Comparison of ENCODE assay signal across 8 cellular contexts in genomic region chr11:75597636-75598035, GRCh38. TPM values are rescaled to one million over a fixed set of nuclear protein-coding genes. Genes with fewer than 3 reads are reported as not detected.
DNase-seq lines count a peak whose midpoint lies in the region; ATAC-seq, FAIRE-seq and TF ChIP-seq lines count a peak whose summit lies in the region.

No MANE protein-coding gene starts in this region.

- CTCF ChIA-PET in OCI-LY7 (lab: Charles Lee; ENCODE audit: unreplicated experiment) = interaction anchor here (0.6 kb wide), 1 partner anchor 22 kb away, joined by 3 read pairs; no protein-coding TSS in a partner anchor

- TF ChIP-seq CTCF in D721Med (IDR thresholded peaks at IDR 0.05; ENCODE audit: insufficient read depth, missing control alignments) (peak; percentile 72), HL-60 (IDR thresholded peaks at IDR 0.05; ENCODE audit: insufficient read depth, low read length) (peak; percentile 69), OCI-LY7 (conservative IDR thresholded peaks at IDR 0.05; ENCODE audit: low read length) (peak; percentile 84), fibroblast of lung (conservative IDR thresholded peaks at IDR 0.05 in 1 of 2, IDR thresholded peaks at IDR 0.05 in 1 of 2; ENCODE audit: low read depth in 1 of 2, low read length in 2 of 2) (peak; percentile 15 to 71)

- ATAC-seq in GM19328 (IDR thresholded peaks at IDR 0.05; ENCODE audit: unreplicated experiment) (no peak), GM19467 (IDR thresholded peaks at IDR 0.05; ENCODE audit: unreplicated experiment) (no peak)
- ATAC-seq in stimulated activated effector memory CD8-positive, alpha-beta T cell treated with anti-CD3 and anti-CD28 coated beads, Interleukin-12 subunit alpha, Interleukin-12 subunit beta, amount 100 ng/mL, for 72 hours = no peak

- H3K4me3 ChIP-seq in HL-60 (replicated peaks; ENCODE audit: insufficient read depth, low read length) (no peak overlapping the region), OCI-LY7 (ENCODE audit: low read depth, low read length, poor library complexity, severe bottlenecking) (no peak overlapping the region), fibroblast of lung (replicated peaks in 1 of 4; ENCODE audit: control extremely low read depth in 1 of 4, insufficient read depth in 1 of 4, low read depth in 3 of 4, low read length in 4 of 4) (no peak overlapping the region)

- H3K36me3 ChIP-seq in OCI-LY7 (ENCODE audit: insufficient read depth, low read length) = no peaks in the 10 kb centered on the region
- no peaks in the 10 kb centered on the region for H3K36me3 ChIP-seq in fibroblast of lung (ENCODE audit: control insufficient read depth, insufficient read depth, low read length)

- H3K9ac ChIP-seq in fibroblast of lung (ENCODE audit: insufficient read depth, low read length) = no peak overlapping the region

- H3K27me3 ChIP-seq in HL-60 (ENCODE audit: insufficient read depth, poor library complexity, severe bottlenecking) (peaks cover 7% of the 10 kb centered on the region), fibroblast of lung (ENCODE audit: control insufficient read depth, insufficient read depth, low read length) (peaks cover 15% of the 10 kb centered on the region)

- H3K4me1 ChIP-seq in OCI-LY7 (ENCODE audit: insufficient read depth, low read length, poor library complexity, severe bottlenecking) (peaks cover 6% of the 10 kb centered on the region), fibroblast of lung (ENCODE audit: control insufficient read depth, extremely low read depth, insufficient read depth, low read length) (no peaks in the 10 kb centered on the region)

- H3K36me3 Mint-ChIP-seq in stimulated activated effector memory CD8-positive, alpha-beta T cell treated with anti-CD3 and anti-CD28 coated beads, Interleukin-12 subunit alpha, Interleukin-12 subunit beta, amount 100 ng/mL, for 72 hours = no peaks in the 10 kb centered on the region

- H3K27ac ChIP-seq in HL-60 (replicated peaks) (no peak overlapping the region), OCI-LY7 (ENCODE audit: low read depth, low read length, poor library complexity, severe bottlenecking) (no peak overlapping the region), fibroblast of lung (ENCODE audit: insufficient read depth, low read length) (no peak overlapping the region)

- no peak overlapping the region for H3K4me3 Mint-ChIP-seq in stimulated activated effector memory CD8-positive, alpha-beta T cell treated with anti-CD3 and anti-CD28 coated beads, Interleukin-12 subunit alpha, Interleukin-12 subunit beta, amount 100 ng/mL, for 72 hours

- no peaks in the 10 kb centered on the region for H3K9me2 ChIP-seq in OCI-LY7 (ENCODE audit: insufficient read depth, low read length)

- POLR2A ChIA-PET in OCI-LY7 (lab: Charles Lee) = interaction anchor here (0.6 to 1.4 kb wide), 2 partner anchors 10 to 154 kb away, joined by 3 to 5 read pairs; no protein-coding TSS in a partner anchor

- FAIRE-seq in D721Med (lab: Jason Lieb, UNC) = no peak

- H3K4me2 ChIP-seq in OCI-LY7 (ENCODE audit: low read length) (no peak overlapping the region), fibroblast of lung (ENCODE audit: extremely low read depth, insufficient read depth, low read length) (no peak overlapping the region)

- no peak overlapping the region for H2AFZ ChIP-seq in OCI-LY7 (ENCODE audit: low read length)
- no peak overlapping the region for H2AFZ ChIP-seq in fibroblast of lung (ENCODE audit: low read length)

- H3K9me3 ChIP-seq in OCI-LY7 (ENCODE audit: low read length) (no peaks in the 10 kb centered on the region), fibroblast of lung (ENCODE audit: control insufficient read depth, insufficient read depth, low read depth, low read length) (no peaks in the 10 kb centered on the region)

- DNase-seq in D721Med (ENCODE audit: insufficient read length, low spot score) = peak; percentile 58
- DNase-seq in HL-60 (ENCODE audit: low read depth in 1 of 2, low spot score in 1 of 2) = peak in 1 of 2 experiments; percentile 12
- DNase-seq in OCI-LY7 (ENCODE audit: low spot score) = peak; percentile 39
- DNase-seq in fibroblast of lung (ENCODE audit: low read depth in 2 of 2) = no peak
- DNase-seq in stimulated activated effector memory CD8-positive, alpha-beta T cell treated with anti-CD3 and anti-CD28 coated beads, Interleukin-12 subunit alpha, Interleukin-12 subunit beta, amount 100 ng/mL, for 72 hours (ENCODE audit: low spot score in 2 of 2) = no peak
- DNase-seq in stimulated activated naive CD4-positive, alpha-beta T cell (lab: John Stamatoyannopoulos, UW) = no peak

- H3K27ac Mint-ChIP-seq in stimulated activated effector memory CD8-positive, alpha-beta T cell treated with anti-CD3 and anti-CD28 coated beads, Interleukin-12 subunit alpha, Interleukin-12 subunit beta, amount 100 ng/mL, for 72 hours = no peak overlapping the region

- H3K9me3 Mint-ChIP-seq in stimulated activated effector memory CD8-positive, alpha-beta T cell treated with anti-CD3 and anti-CD28 coated beads, Interleukin-12 subunit alpha, Interleukin-12 subunit beta, amount 100 ng/mL, for 72 hours = no peaks in the 10 kb centered on the region

- BruUV-seq in OCI-LY7 (replicated peaks; lab: Mats Ljungman, UMichigan) = no TSS peak

- H4K20me1 ChIP-seq in OCI-LY7 (ENCODE audit: insufficient read depth, low read length) (no peaks in the 10 kb centered on the region), fibroblast of lung (ENCODE audit: control insufficient read depth, extremely low read depth, insufficient read depth, low read length) (no peaks in the 10 kb centered on the region)

- H3K4me1 Mint-ChIP-seq in stimulated activated effector memory CD8-positive, alpha-beta T cell treated with anti-CD3 and anti-CD28 coated beads, Interleukin-12 subunit alpha, Interleukin-12 subunit beta, amount 100 ng/mL, for 72 hours = peaks cover 7% of the 10 kb centered on the region

- intact Hi-C loops in OCI-LY7 (cut with micrococcal nuclease; ENCODE audit: unreplicated experiment) = loop anchor here (5.0 kb wide), 1 partner anchor 170 kb away; the partner anchor contains the start of gene DGAT2

- no peaks in the 10 kb centered on the region for H3K79me2 ChIP-seq in OCI-LY7 (ENCODE audit: insufficient read depth, low read depth, low read length)
- no peaks in the 10 kb centered on the region for H3K79me2 ChIP-seq in fibroblast of lung (ENCODE audit: control insufficient read depth, insufficient read depth, low read length)

RNA-seq across cellular contexts. Expression of gene SERPINH1, which starts 35.6 kb away (rescaled TPM):
- total RNA-seq in OCI-LY7 (2014; rRNA removed; shearing (Covaris generic)) = 0.33 TPM in 1 of 2 replicates, not detected in the other
- total RNA-seq in OCI-LY7 (2022) (not detected in 2 replicates), fibroblast of lung (750 and 828 TPM in 2 replicates)
- 373 and 491 TPM in 2 replicates for polyA plus RNA-seq in fibroblast of lung
- 777 and 1,001 TPM in 2 replicates for polyA plus RNA-seq in fibroblast of lung (2012)
- 802 and 1,363 TPM in 2 replicates for polyA minus RNA-seq in fibroblast of lung (ENCODE audit: low replicate concordance)

Comparison
In these comparisons a context has a peak if more than half of its experiments do, and no peak if none do; other contexts are left out.
1. DNase-seq: peak in D721Med (single experiment) and OCI-LY7 (single experiment); none in fibroblast of lung (0 of 2), stimulated activated effector memory CD8-positive, alpha-beta T cell treated with anti-CD3 and anti-CD28 coated beads, Interleukin-12 subunit alpha, Interleukin-12 subunit beta, amount 100 ng/mL, for 72 hours (0 of 2) and stimulated activated naive CD4-positive, alpha-beta T cell (0 of 6).
2. RNA of gene SERPINH1, which starts 35.6 kb away (total RNA-seq): 750 to 828 TPM in fibroblast of lung; 0.33 TPM in OCI-LY7; every median in the first group is over 100 times any median in the second.
3. Peak in every context shown above with its lines, with median percentiles within 50 percentile points of each other: CTCF ChIP-seq.